Comparison of ENCODE assay signal across 1 cellular context in the genomic region with DNA sequence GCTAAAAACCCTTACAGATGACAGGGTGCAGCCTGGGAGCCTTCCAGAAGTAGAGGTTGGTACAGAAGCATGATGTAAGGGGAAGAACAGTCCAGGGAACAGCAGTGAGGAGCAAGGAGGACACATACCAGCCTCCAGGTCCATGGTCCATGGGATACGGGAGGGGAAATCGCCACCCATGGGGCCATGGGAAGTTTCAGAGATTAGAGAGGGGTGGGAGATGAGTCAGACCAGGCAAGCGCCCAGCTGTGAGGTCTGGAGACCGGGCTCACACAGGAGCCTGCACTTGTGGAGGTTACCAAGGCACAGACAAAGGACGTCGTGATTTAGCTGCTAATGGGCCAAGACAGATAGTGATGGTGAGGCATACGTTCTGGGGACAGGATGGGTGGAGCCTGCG.
TF ChIP-seq lines count a peak whose summit lies in the region.

No MANE protein-coding gene starts in this region.

TF ChIP-seq in HCT116, 20 proteins besides CTCF, POLR2A, EP300 and RAD21:
- no peak for TF ChIP-seq CEBPB (IDR thresholded peaks at IDR 0.05; ENCODE audit: low read depth)
TF ChIP-seq in HCT116: peak in this region for 0.
